In genomic region chr12:101877816-101878811, GRCh38 we compare ENCODE assay signal across 8 cellular contexts. TPM values are rescaled to one million over a fixed set of nuclear protein-coding genes. Genes with fewer than 3 reads are reported as not detected.
DNase-seq lines count a peak whose midpoint lies in the region; TF ChIP-seq lines count a peak whose summit lies in the region.

No MANE protein-coding gene starts in this region.

- TF ChIP-seq CTCF in ascending aorta (IDR thresholded peaks at IDR 0.05) (no peak), smooth muscle cell (IDR thresholded peaks at IDR 0.05; ENCODE audit: borderline replicate concordance, insufficient read depth, poor library complexity, severe bottlenecking) (no peak)

- H3K9ac ChIP-seq in smooth muscle cell (ENCODE audit: low read depth), result peak overlapping the region; percentile 99

- H3K27me3 ChIP-seq in H7 (ENCODE audit: control insufficient read depth, insufficient read depth, low read length), result peaks cover 16% of the 10 kb centered on the region
- no peaks in the 10 kb centered on the region for H3K27me3 ChIP-seq in MG63
- no peaks in the 10 kb centered on the region for H3K27me3 ChIP-seq in ascending aorta
- H3K27me3 ChIP-seq in smooth muscle cell (ENCODE audit: low read depth), result no peaks in the 10 kb centered on the region

- H3F3A ChIP-seq in smooth muscle cell (ENCODE audit: low read depth), result no peaks in the 10 kb centered on the region

- intact Hi-C loops in ascending aorta (cut with DNase I), result loop anchor here (1.0 to 5.0 kb wide), 6 partner anchors 13 to 1611 kb away; partner anchors contain the start of genes CHPT1, DEPDC4 and SCYL2

- no peaks in the 10 kb centered on the region for H3K9me3 ChIP-seq in MG63
- H3K9me3 ChIP-seq in ascending aorta, result no peaks in the 10 kb centered on the region
- no peaks in the 10 kb centered on the region for H3K9me3 ChIP-seq in iPS-18c (ENCODE audit: control insufficient read depth, insufficient read depth, low read length)
- H3K9me3 ChIP-seq in smooth muscle cell (replicated peaks; ENCODE audit: low read depth), result no peaks in the 10 kb centered on the region

- H3K79me2 ChIP-seq in smooth muscle cell (ENCODE audit: low read depth), result peaks cover 32% of the 10 kb centered on the region

- DNase-seq in DMS 273 (lab: John Stamatoyannopoulos, UW; ENCODE audit: unreplicated experiment) (peak; percentile 31), DMS 273 treated with DMSO at 0.1 percent for 48 hours (lab: John Stamatoyannopoulos, UW) (no peak), H7 (peak; percentile 77), MG63 (peak; percentile 43), ascending aorta (ENCODE audit: low spot score in 2 of 2) (no peak), smooth muscle cell (lab: John Stamatoyannopoulos, UW; ENCODE audit: unreplicated experiment) (no peak)
- DNase-seq in activated CD8-positive, alpha-beta memory T cell treated with anti-CD3 and anti-CD28 coated beads, Interleukin-2, amount 50 U/mL, for 4 hours, result no peak

- H3K4me1 ChIP-seq in ascending aorta (peaks cover 0 to 13% of the 10 kb centered on the region in 2 donors), smooth muscle cell (ENCODE audit: low read depth) (no peaks in the 10 kb centered on the region)

- peaks cover 17% of the 10 kb centered on the region for H4K20me1 ChIP-seq in smooth muscle cell (ENCODE audit: low read depth)

- 11% methylated on average over 31 of the region's 31 CpGs for WGBS in smooth muscle cell (ENCODE audit: low lambda C conversion rate)

- H3K27ac ChIP-seq in ascending aorta, result peak overlapping the region; percentile 97 to 99
- peak overlapping the region; percentile 97 for H3K27ac ChIP-seq in smooth muscle cell (ENCODE audit: low read depth)

- peak overlapping the region; percentile 93 for H3K4me2 ChIP-seq in smooth muscle cell

- peak overlapping the region; percentile 93 for H2AFZ ChIP-seq in smooth muscle cell (ENCODE audit: low read depth)

- peak overlapping the region; percentile 71 for H3K4me3 ChIP-seq in H7 (ENCODE audit: insufficient read depth, low read depth, low read length)
- peak overlapping the region; percentile 75 for H3K4me3 ChIP-seq in MG63
- peak overlapping the region; percentile 65 to 80 for H3K4me3 ChIP-seq in ascending aorta
- peak overlapping the region; percentile 96 for H3K4me3 ChIP-seq in iPS-18c (ENCODE audit: insufficient read depth, low read depth, low read length)
- H3K4me3 ChIP-seq in smooth muscle cell, result peak overlapping the region; percentile 98

- H3K36me3 ChIP-seq in H7 (replicated peaks; ENCODE audit: control insufficient read depth, insufficient read depth, low read length) (no peaks in the 10 kb centered on the region), MG63 (no peaks in the 10 kb centered on the region), ascending aorta (no peaks in the 10 kb centered on the region), smooth muscle cell (ENCODE audit: low read depth) (no peaks in the 10 kb centered on the region)

RNA-seq across cellular contexts. Expression of gene DRAM1, which starts 0.7 kb away (rescaled TPM):
- 1.0 and 1.6 TPM in 2 replicates for total RNA-seq in H7 (2014; rRNA removed; shearing (Covaris generic))
- total RNA-seq in MG63 (2014; rRNA removed; shearing (Covaris generic); ENCODE audit: low replicate concordance), result 8.1 and 8.8 TPM in 2 replicates
- total RNA-seq in ascending aorta, result 8.8 TPM
- 22.7 and 29.3 TPM in 2 replicates for total RNA-seq in smooth muscle cell
- 29.5 and 31.2 TPM in 2 replicates for polyA plus RNA-seq in smooth muscle cell

RNA-seq across cellular contexts. Expression of gene GNPTAB, which starts 47.4 kb away (rescaled TPM):
- total RNA-seq in H7 (2014; rRNA removed; shearing (Covaris generic)), result 13.9 and 23.7 TPM in 2 replicates
- total RNA-seq in MG63 (2014; rRNA removed; shearing (Covaris generic); ENCODE audit: low replicate concordance), result 4.9 and 5.5 TPM in 2 replicates
- total RNA-seq in ascending aorta (9.5 TPM), smooth muscle cell (23.6 and 25.5 TPM in 2 replicates)
- 9.8 and 17.9 TPM in 2 replicates for polyA plus RNA-seq in smooth muscle cell

Comparison
In these comparisons a context has a peak if more than half of its experiments do, and no peak if none do; other contexts are left out.
1. DNase-seq: peak in DMS 273 (single experiment), H7 (single experiment) and MG63 (single experiment); none in DMS 273 treated with DMSO at 0.1 percent for 48 hours (single experiment), ascending aorta (0 of 2), smooth muscle cell (single experiment) and activated CD8-positive, alpha-beta memory T cell treated with anti-CD3 and anti-CD28 coated beads, Interleukin-2, amount 50 U/mL, for 4 hours (single experiment).
2. Peak in every context shown above with its lines, with median percentiles within 50 percentile points of each other: H3K4me3 ChIP-seq.